In the genomic region with DNA sequence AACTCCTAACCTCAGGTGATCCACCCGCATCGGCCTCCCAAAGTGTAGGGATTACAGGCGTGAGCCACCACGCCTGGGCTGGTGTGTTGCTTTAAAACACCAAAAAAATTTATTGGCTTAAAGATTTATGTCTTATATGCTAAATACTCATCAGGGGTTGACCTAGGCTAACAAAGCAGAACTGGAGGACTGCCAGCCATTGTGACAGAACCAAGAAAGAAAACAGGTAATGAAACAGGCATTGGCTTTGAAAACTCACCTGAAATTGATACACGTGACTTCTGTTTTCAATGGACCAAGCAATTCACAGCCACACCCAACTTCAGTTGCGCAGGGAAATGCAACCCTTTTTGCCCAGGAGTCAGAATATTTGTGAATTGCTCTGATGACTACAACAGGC, we compare ENCODE assay signal across 18 cellular contexts. TPM values are rescaled to one million over a fixed set of nuclear protein-coding genes. Genes with fewer than 3 reads are reported as not detected.
DNase-seq lines count a peak whose midpoint lies in the region; ATAC-seq and TF ChIP-seq lines count a peak whose summit lies in the region.
"Had no signal": no experiment of that assay in that cellular context is flagged by ENCODE, and none has a peak within 500 bp of the region (broad histone marks: within the 10 kb centered on the region; RNA-seq: fewer than 3 reads in every experiment).

No MANE protein-coding gene starts in this region.

- peaks cover 7% of the 10 kb centered on the region for H3K4me1 Mint-ChIP-seq in activated naive CD4-positive, alpha-beta T cell treated with anti-CD3 and anti-CD28 coated beads, Interleukin-2, amount 50 U/mL, for 24 hours
- peaks cover 11% of the 10 kb centered on the region for H3K4me1 Mint-ChIP-seq in activated naive CD4-positive, alpha-beta T cell treated with anti-CD3 and anti-CD28 coated beads for 36 hours (ENCODE audit: low read depth)

- H3K4me1 ChIP-seq in lower lobe of right lung, result peaks cover 26% of the 10 kb centered on the region
- H3K4me1 ChIP-seq in tibial artery, result peaks cover 0 to 25% (median 12%) of the 10 kb centered on the region in 4 donors

- H3K36me3 ChIP-seq in lower lobe of right lung (peaks cover 11% of the 10 kb centered on the region), tibial artery (peaks cover 0 to 6% (median 0%) of the 10 kb centered on the region in 3 donors)

- no peaks in the 10 kb centered on the region for H3K27me3 ChIP-seq in lower lobe of right lung (ENCODE audit: low read depth)
- no peaks in the 10 kb centered on the region for H3K27me3 ChIP-seq in tibial artery
- H3K27me3 ChIP-seq: dorsolateral prefrontal cortex, hepatocyte had no signal

- no peak for ATAC-seq in lower lobe of right lung

- no peak for DNase-seq in activated naive CD4-positive, alpha-beta T cell treated with anti-CD3 and anti-CD28 coated beads for 36 hours
- DNase-seq in RPMI8226, result peak; percentile 58
- no peak for DNase-seq in lower lobe of right lung
- DNase-seq in tibial artery, result no peak
- no peak for DNase-seq in foreskin melanocyte
- DNase-seq in activated gamma-delta T cell treated with Interleukin-2 at 50 U/mL for 16 hours, result no peak
- no peak for DNase-seq in activated CD4-positive, alpha-beta T cell treated with anti-CD3 and anti-CD28 coated beads for 48 hours
- DNase-seq: activated CD4-positive, CD25-positive, alpha-beta regulatory T cell; activated naive CD4-positive, alpha-beta T cell treated with Interleukin-2 at 50 U/mL for 16 hours; dorsolateral prefrontal cortex; kidney; NCI-H1436; NCI-H526; stimulated activated naive CD8-positive, alpha-beta T cell treated with anti-CD3 and anti-CD28 coated beads, Interleukin-15, amount 100 ng/mL, for 72 hours; T-helper 1 cell had no signal

- no peak overlapping the region for H3K4me3 ChIP-seq in lower lobe of right lung
- H3K4me3 ChIP-seq in tibial artery, result no peak overlapping the region
- H3K4me3 ChIP-seq: dorsolateral prefrontal cortex, hepatocyte had no signal

- H3K9me3 Mint-ChIP-seq in activated naive CD4-positive, alpha-beta T cell treated with anti-CD3 and anti-CD28 coated beads, Interleukin-2, amount 50 U/mL, for 24 hours, result no peaks in the 10 kb centered on the region
- H3K9me3 Mint-ChIP-seq in activated naive CD4-positive, alpha-beta T cell treated with anti-CD3 and anti-CD28 coated beads for 36 hours, result no peaks in the 10 kb centered on the region
- H3K9me3 Mint-ChIP-seq: stimulated activated naive CD8-positive, alpha-beta T cell treated with anti-CD3 and anti-CD28 coated beads, Interleukin-15, amount 100 ng/mL, for 72 hours had no signal

- peak overlapping the region; percentile 12 for H3K27ac Mint-ChIP-seq in activated naive CD4-positive, alpha-beta T cell treated with anti-CD3 and anti-CD28 coated beads, Interleukin-2, amount 50 U/mL, for 24 hours
- H3K27ac Mint-ChIP-seq in activated naive CD4-positive, alpha-beta T cell treated with anti-CD3 and anti-CD28 coated beads for 36 hours, result no peak overlapping the region

- H3K27ac ChIP-seq in lower lobe of right lung, result peak overlapping the region; percentile 25
- peak overlapping the region; percentile 42 to 70 for H3K27ac ChIP-seq in tibial artery
- H3K27ac ChIP-seq: hepatocyte, parathyroid adenoma had no signal

- no peaks in the 10 kb centered on the region for H3K36me3 Mint-ChIP-seq in activated naive CD4-positive, alpha-beta T cell treated with anti-CD3 and anti-CD28 coated beads, Interleukin-2, amount 50 U/mL, for 24 hours
- H3K36me3 Mint-ChIP-seq in activated naive CD4-positive, alpha-beta T cell treated with anti-CD3 and anti-CD28 coated beads for 36 hours (ENCODE audit: low read depth), result peaks cover 1% of the 10 kb centered on the region

- CTCF ChIA-PET in activated naive CD4-positive, alpha-beta T cell treated with anti-CD3 and anti-CD28 coated beads for 36 hours (lab: Charles Lee), result interaction anchor here (2.3 kb wide), 1 partner anchor 87 kb away, joined by 16 read pairs; no protein-coding TSS in a partner anchor

- intact Hi-C loops in activated naive CD4-positive, alpha-beta T cell treated with anti-CD3 and anti-CD28 coated beads for 36 hours (cut with micrococcal nuclease), result loop anchor here (5.0 kb wide), 1 partner anchor 48 kb away; no protein-coding TSS in a partner anchor
- intact Hi-C loops in lower lobe of right lung (cut with DNase I), result no loop called here
- intact Hi-C loops in tibial artery (cut with DNase I; ENCODE audit: low total_unique reads), result loop anchor here (5.0 kb wide), 1 partner anchor 78 kb away; the partner anchor contains the start of gene CBFB

- H3K27me3 Mint-ChIP-seq in activated naive CD4-positive, alpha-beta T cell treated with anti-CD3 and anti-CD28 coated beads, Interleukin-2, amount 50 U/mL, for 24 hours, result no peaks in the 10 kb centered on the region
- H3K27me3 Mint-ChIP-seq in activated naive CD4-positive, alpha-beta T cell treated with anti-CD3 and anti-CD28 coated beads for 36 hours (ENCODE audit: low read depth), result no peaks in the 10 kb centered on the region
- H3K27me3 Mint-ChIP-seq: stimulated activated naive CD8-positive, alpha-beta T cell treated with anti-CD3 and anti-CD28 coated beads, Interleukin-15, amount 100 ng/mL, for 72 hours had no signal

- no peak for TF ChIP-seq CTCF in lower lobe of right lung (IDR thresholded peaks at IDR 0.05)
- TF ChIP-seq CTCF in tibial artery (IDR thresholded peaks at IDR 0.05), result no peak

- H3K4me3 Mint-ChIP-seq in activated naive CD4-positive, alpha-beta T cell treated with anti-CD3 and anti-CD28 coated beads, Interleukin-2, amount 50 U/mL, for 24 hours, result no peak overlapping the region
- H3K4me3 Mint-ChIP-seq in activated naive CD4-positive, alpha-beta T cell treated with anti-CD3 and anti-CD28 coated beads for 36 hours, result no peak overlapping the region
- H3K4me3 Mint-ChIP-seq: stimulated activated naive CD8-positive, alpha-beta T cell treated with anti-CD3 and anti-CD28 coated beads, Interleukin-15, amount 100 ng/mL, for 72 hours had no signal

- H3K9me3 ChIP-seq in lower lobe of right lung, result no peaks in the 10 kb centered on the region
- H3K9me3 ChIP-seq in tibial artery, result no peaks in the 10 kb centered on the region

RNA-seq across cellular contexts. Expression of gene PHAF1, which starts 4.9 kb away (rescaled TPM):
- total RNA-seq in activated naive CD4-positive, alpha-beta T cell treated with anti-CD3 and anti-CD28 coated beads for 36 hours, result 1 to 10 TPM; 7.8 to 8.4 TPM
- total RNA-seq in lower lobe of right lung, result 21.7 TPM

RNA-seq across cellular contexts. Expression of gene B3GNT9, which starts 46.0 kb away (rescaled TPM):
- 1 to 10 TPM; 1.1 to 1.2 TPM for total RNA-seq in activated naive CD4-positive, alpha-beta T cell treated with anti-CD3 and anti-CD28 coated beads for 36 hours
- 13.5 TPM for total RNA-seq in lower lobe of right lung

RNA-seq across cellular contexts. Expression of gene TRADD, which starts 54.9 kb away (rescaled TPM):
- total RNA-seq in activated naive CD4-positive, alpha-beta T cell treated with anti-CD3 and anti-CD28 coated beads for 36 hours, result 10 to 100 TPM; 17.7 to 21.1 TPM
- total RNA-seq in lower lobe of right lung, result 28.4 TPM

RNA-seq across cellular contexts. Expression of gene FBXL8, which starts 54.9 kb away (rescaled TPM):
- 10 to 100 TPM; 13.8 to 15.3 TPM for total RNA-seq in activated naive CD4-positive, alpha-beta T cell treated with anti-CD3 and anti-CD28 coated beads for 36 hours
- total RNA-seq in lower lobe of right lung, result 32.9 TPM

RNA-seq across cellular contexts. Expression of gene HSF4, which starts 59.7 kb away (rescaled TPM):
- total RNA-seq in activated naive CD4-positive, alpha-beta T cell treated with anti-CD3 and anti-CD28 coated beads for 36 hours, result 10 to 100 TPM; 11.1 to 12.3 TPM
- total RNA-seq in lower lobe of right lung, result 76.3 TPM
